ENCODE assay signal across 2 cellular contexts in genomic region chr6:82924799-82925535, GRCh38.
TF ChIP-seq lines count a peak whose summit lies in the region.

No MANE protein-coding gene starts in this region.

TF ChIP-seq in IMR-90, 13 proteins besides CTCF, POLR2A, EP300 and RAD21 (continued from another document):
- TF ChIP-seq USF2 (IDR thresholded peaks at IDR 0.05; ENCODE audit: low read depth, low read length) (no peak), NFE2L2 (IDR thresholded peaks at IDR 0.05; ENCODE audit: low read depth, low read length) (no peak), CEBPB (IDR thresholded peaks at IDR 0.05; ENCODE audit: low read depth, low read length) (peak; percentile 88), ELK1 (IDR thresholded peaks at IDR 0.05; ENCODE audit: borderline replicate concordance, low read depth, low read length) (no peak), RFX5 (IDR thresholded peaks at IDR 0.05; ENCODE audit: low read depth, low read length) (no peak), MXI1 (IDR thresholded peaks at IDR 0.05; ENCODE audit: borderline replicate concordance, low read depth, low read length) (no peak), CHD1 (IDR thresholded peaks at IDR 0.05; ENCODE audit: low read depth, low read length) (no peak)
TF ChIP-seq in IMR-90: peak in this region for 2.

TF ChIP-seq in K562, 482 proteins besides CTCF, POLR2A, EP300 and RAD21 (continued from another document):
- TF ChIP-seq CEBPG (CRISPR knock-in tag; IDR thresholded peaks at IDR 0.05) (no peak), CEBPG (tag; conservative IDR thresholded peaks at IDR 0.05 in 1 of 2, IDR thresholded peaks at IDR 0.05 in 1 of 2) (peak in 1 of 2 experiments; percentile 58; a peak in 2 of 4 replicates), KDM4B (IDR thresholded peaks at IDR 0.05; ENCODE audit: borderline replicate concordance in 2 of 2, low read depth in 1 of 2) (no peak), MAFG (tag; conservative IDR thresholded peaks at IDR 0.05) (peak; percentile 94), CTCFL (IDR thresholded peaks at IDR 0.05; ENCODE audit: borderline replicate concordance, insufficient read depth, low read depth, low read length, poor library complexity, severe bottlenecking) (no peak), MAFF (IDR thresholded peaks at IDR 0.05; ENCODE audit: low read length) (peak; percentile 96)
